Comparison of ENCODE assay signal across 11 cellular contexts in the genomic region with DNA sequence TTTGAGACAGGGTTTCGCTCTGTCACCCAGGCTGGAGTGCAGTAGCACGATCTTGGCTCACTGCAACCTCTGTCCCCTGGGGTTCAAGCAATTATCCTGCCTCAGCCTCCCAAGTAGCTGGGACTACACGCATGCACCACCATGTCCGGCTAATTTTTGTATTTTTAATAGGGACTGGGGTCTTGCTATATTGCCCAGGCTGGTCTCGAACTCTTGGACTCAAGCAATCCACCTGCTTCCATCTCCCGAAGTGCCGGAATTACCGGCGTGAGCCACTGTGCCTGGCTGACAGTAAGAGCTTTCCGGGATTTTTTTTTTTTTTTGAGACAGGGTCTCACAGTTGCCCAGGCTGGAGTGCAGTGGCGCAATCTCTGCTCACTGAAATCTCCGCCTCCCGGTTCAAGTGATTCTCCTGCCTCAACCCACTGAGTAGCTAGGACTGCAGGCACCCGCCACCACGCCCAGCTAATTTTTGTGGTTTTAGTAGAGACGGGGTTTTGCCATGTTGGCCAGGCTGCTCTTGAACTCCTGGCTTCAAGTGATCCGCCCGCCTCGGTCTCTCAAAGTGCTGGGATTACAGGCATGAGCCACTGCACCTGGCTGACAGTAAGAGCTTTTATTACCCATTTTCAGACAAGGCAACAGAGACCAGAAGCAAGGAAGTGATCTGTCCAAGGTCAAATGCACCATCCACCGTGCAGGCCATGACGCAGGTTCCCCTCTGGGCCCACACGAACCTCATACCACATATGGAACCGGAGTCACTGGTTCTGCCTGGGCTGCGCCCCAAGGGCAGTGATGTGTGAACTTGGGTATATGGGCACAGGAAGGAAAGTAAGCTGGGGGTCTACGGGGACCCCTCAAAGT. TPM values are rescaled to one million over a fixed set of nuclear protein-coding genes. Genes with fewer than 3 reads are reported as not detected.
DNase-seq lines count a peak whose midpoint lies in the region; ATAC-seq, FAIRE-seq and TF ChIP-seq lines count a peak whose summit lies in the region.
"Had no signal": no experiment of that assay in that cellular context is flagged by ENCODE, and none has a peak within 500 bp of the region (broad histone marks: within the 10 kb centered on the region; RNA-seq: fewer than 3 reads in every experiment).

No MANE protein-coding gene starts in this region.

- ATAC-seq in GM21529 (IDR thresholded peaks at IDR 0.05; ENCODE audit: unreplicated experiment) (no peak), HG03354 (IDR thresholded peaks at IDR 0.05; ENCODE audit: poor library complexity, severe bottlenecking, unreplicated experiment) (no peak)

- H3K36me3 Mint-ChIP-seq in astrocyte (ENCODE audit: low read depth, unreplicated experiment): peaks cover 9% of the 10 kb centered on the region

- no peak overlapping the region for H3K27ac ChIP-seq in astrocyte (ENCODE audit: low read depth, low read length)
- no peak overlapping the region for H3K27ac ChIP-seq in osteoblast (ENCODE audit: low read depth, low read length)

- DNase-seq in NCI-H1436 (lab: John Stamatoyannopoulos, UW) (peak; percentile 20), NCI-H1436 treated with DMSO at 0.1 percent for 48 hours (lab: John Stamatoyannopoulos, UW) (no peak), MV-4-11 (lab: John Stamatoyannopoulos, UW) (peak; percentile 68), astrocyte (ENCODE audit: low read depth) (no peak), osteoblast (ENCODE audit: insufficient read length, low spot score, missing footprints) (peak; percentile 86), NCI-H2227 treated with DMSO at 0.1 percent for 48 hours (lab: John Stamatoyannopoulos, UW) (no peak)
- DNase-seq: effector CD4-positive, alpha-beta T cell; NCI-H524 treated with DMSO at 0.1 percent for 48 hours had no signal

- H3K4me3 Mint-ChIP-seq in astrocyte (ENCODE audit: unreplicated experiment): peak overlapping the region; percentile 20

- H3K4me1 ChIP-seq in astrocyte (ENCODE audit: insufficient read depth, low read length) (peaks cover 9% of the 10 kb centered on the region), osteoblast (ENCODE audit: insufficient read depth, low read length) (peaks cover 8% of the 10 kb centered on the region)

- no peak overlapping the region for H3K9ac ChIP-seq in astrocyte (ENCODE audit: low read length)

- H3K27me3 ChIP-seq in astrocyte (ENCODE audit: insufficient read depth, low read length) (no peaks in the 10 kb centered on the region), osteoblast (ENCODE audit: insufficient read depth, low read length) (no peaks in the 10 kb centered on the region)

- H3K4me3 ChIP-seq in astrocyte (ENCODE audit: insufficient read depth, low read depth, low read length) (no peak overlapping the region), osteoblast (ENCODE audit: insufficient read depth, low read length) (no peak overlapping the region)

- peaks cover 5% of the 10 kb centered on the region for H3K4me1 Mint-ChIP-seq in astrocyte (ENCODE audit: low read depth, unreplicated experiment)

- H3K4me2 ChIP-seq in astrocyte (ENCODE audit: low read length) (no peak overlapping the region), osteoblast (ENCODE audit: insufficient read depth, low read length) (no peak overlapping the region)

- H2AFZ ChIP-seq in astrocyte (ENCODE audit: low read depth, low read length) (no peak overlapping the region), osteoblast (ENCODE audit: low read length) (no peak overlapping the region)

- peak overlapping the region; percentile 41 for H3K27ac Mint-ChIP-seq in astrocyte (ENCODE audit: unreplicated experiment)

- TF ChIP-seq CTCF in astrocyte (IDR thresholded peaks at IDR 0.05; ENCODE audit: insufficient read depth, low read depth, low read length) (no peak), osteoblast (IDR thresholded peaks at IDR 0.05; ENCODE audit: extremely low read depth, low read depth, low read length) (no peak)

- H4K20me1 ChIP-seq in astrocyte (ENCODE audit: insufficient read depth, low read length) (peaks cover 5% of the 10 kb centered on the region), osteoblast (ENCODE audit: insufficient read depth, low read length) (no peaks in the 10 kb centered on the region)

- H3K36me3 ChIP-seq in astrocyte (ENCODE audit: insufficient read depth, low read length): no peaks in the 10 kb centered on the region
- H3K36me3 ChIP-seq in osteoblast (ENCODE audit: insufficient read depth, low read length): peaks cover 5% of the 10 kb centered on the region

- H3K79me2 ChIP-seq in astrocyte (ENCODE audit: insufficient read depth, low read length) (no peaks in the 10 kb centered on the region), osteoblast (ENCODE audit: insufficient read depth, low read length) (no peaks in the 10 kb centered on the region)

- no peak for FAIRE-seq in astrocyte (lab: Jason Lieb, UNC)

- H3K9me3 ChIP-seq in astrocyte (ENCODE audit: insufficient read depth, low read depth, low read length) (no peaks in the 10 kb centered on the region), osteoblast (ENCODE audit: low read depth, low read length) (no peaks in the 10 kb centered on the region)

- no peaks in the 10 kb centered on the region for H3K9me3 Mint-ChIP-seq in astrocyte (ENCODE audit: unreplicated experiment)

- no peaks in the 10 kb centered on the region for H3K27me3 Mint-ChIP-seq in astrocyte (ENCODE audit: low read depth, unreplicated experiment)

RNA-seq across cellular contexts. Expression of a gene that starts 21.0 kb away (rescaled TPM):
- total RNA-seq in astrocyte: 11.8 and 13.0 TPM in 2 replicates
- total RNA-seq in osteoblast: 2.4 and 2.5 TPM in 2 replicates

RNA-seq across cellular contexts. Expression of a gene that starts 32.8 kb away (rescaled TPM):
- total RNA-seq in astrocyte (29.6 and 32.2 TPM in 2 replicates), osteoblast (11.5 and 11.9 TPM in 2 replicates)

RNA-seq across cellular contexts. Expression of a gene that starts 42.8 kb away (rescaled TPM):
- total RNA-seq in astrocyte (not detected in 2 replicates), osteoblast (not detected in 2 replicates)
- total RNA-seq: lower leg skin had no signal

RNA-seq across cellular contexts. Expression of a gene that starts 46.5 kb away (rescaled TPM):
- total RNA-seq in astrocyte (5.7 and 6.3 TPM in 2 replicates), osteoblast (1.1 and 1.2 TPM in 2 replicates)

RNA-seq across cellular contexts. Expression of a gene that starts 46.9 kb away (rescaled TPM):
- total RNA-seq in astrocyte (3.3 and 3.7 TPM in 2 replicates), osteoblast (4.0 and 6.5 TPM in 2 replicates)

Comparison
In these comparisons a context has a peak if more than half of its experiments do, and no peak if none do; other contexts are left out.
1. DNase-seq: peak in NCI-H1436 (single experiment), MV-4-11 (single experiment) and osteoblast (single experiment); none in NCI-H1436 treated with DMSO at 0.1 percent for 48 hours (single experiment), astrocyte (single experiment) and NCI-H2227 treated with DMSO at 0.1 percent for 48 hours (single experiment).